ENCODE assay signal across 22 cellular contexts in the genomic region with DNA sequence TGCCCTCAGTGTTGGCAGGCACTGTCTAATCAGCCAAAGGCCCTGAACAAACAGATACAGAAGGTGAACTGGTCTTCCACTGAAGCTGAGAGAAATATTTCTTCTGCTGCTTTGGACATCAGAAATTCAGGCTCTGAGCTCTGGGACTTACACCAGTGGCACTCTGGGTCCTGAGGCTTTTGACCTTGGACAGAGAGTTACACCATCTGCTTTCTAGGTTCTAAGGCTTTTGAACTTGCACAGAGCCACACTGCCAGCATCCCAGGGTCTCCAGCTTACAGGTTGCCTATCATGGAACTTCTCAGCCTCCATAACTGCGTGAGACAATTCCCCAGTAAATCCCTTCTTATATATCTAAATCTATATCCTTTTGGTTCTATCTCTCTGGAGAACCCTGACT.
"Had no signal": no experiment of that assay in that cellular context is flagged by ENCODE, and none has a peak within 500 bp of the region (broad histone marks: within the 10 kb centered on the region; RNA-seq: fewer than 3 reads in every experiment).

No MANE protein-coding gene starts in this region.

- H3K4me3 Mint-ChIP-seq: IgD-negative memory B cell, T-cell had no signal

- H3K27ac Mint-ChIP-seq: IgD-negative memory B cell, T-cell had no signal

- DNase-seq: Kasumi-1, NCI-H1092, NCI-H1105 treated with DMSO at 0.1 percent for 48 hours, NCI-H1417 treated with DMSO at 0.1 percent for 48 hours, NCI-H146, NCI-H1694 treated with DMSO at 0.1 percent for 48 hours, NCI-H1930, NCI-H2081, NCI-H2107, NCI-H2227 treated with DMSO at 0.1 percent for 48 hours, NCI-H524, NCI-H526 treated with DMSO at 0.1 percent for 48 hours, NCI-H748 treated with DMSO at 0.1 percent for 48 hours, Right ventricle myocardium superior, RPMI8226, SK-N-SH, SW 1271, T-cell had no signal

- H3K4me3 ChIP-seq: K562 had no signal

- H3K27ac ChIP-seq: KMS-11 had no signal

- FAIRE-seq: K562, RCC 7860 had no signal

- H3K9me3 ChIP-seq: SK-N-SH had no signal

- H3K4me2 ChIP-seq: KMS-11, SK-N-SH had no signal

- H3K9me2 ChIP-seq: SK-N-SH had no signal

- H3K4me1 Mint-ChIP-seq: IgD-negative memory B cell had no signal

- ATAC-seq: K562, T-cell had no signal

- H3K9ac ChIP-seq: KMS-11, SK-N-SH had no signal

- H3K36me3 Mint-ChIP-seq: IgD-negative memory B cell, T-cell had no signal

- H3K27me3 Mint-ChIP-seq: T-cell had no signal
